ENCODE assay signal across 4 cellular contexts in the genomic region with DNA sequence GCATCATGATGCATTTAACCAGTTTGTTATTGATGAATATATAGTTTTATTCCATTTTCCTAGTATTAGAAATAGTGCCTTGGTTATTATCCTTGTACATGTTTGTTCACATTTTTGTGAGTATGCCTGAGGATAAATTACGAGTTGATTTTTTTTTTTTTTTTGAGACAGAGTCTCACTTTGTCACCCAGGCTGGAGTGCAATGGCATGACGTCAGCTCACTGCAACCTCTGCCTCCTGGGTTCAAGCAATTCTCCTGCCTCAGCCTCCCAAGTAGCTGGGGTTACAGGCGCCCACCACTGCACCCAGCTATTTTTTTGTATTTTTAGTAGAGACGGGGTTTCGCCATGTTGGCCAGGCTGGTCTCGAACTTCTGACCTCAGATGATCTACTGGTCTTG. TPM values are rescaled to one million over a fixed set of nuclear protein-coding genes. Genes with fewer than 3 reads are reported as not detected.
"Had no signal": no experiment of that assay in that cellular context is flagged by ENCODE, and none has a peak within 500 bp of the region (broad histone marks: within the 10 kb centered on the region; RNA-seq: fewer than 3 reads in every experiment).

No MANE protein-coding gene starts in this region.

RNA-seq across cellular contexts. Expression of a gene that starts 4.7 kb away (rescaled TPM):
- total RNA-seq: activated B cell treated with CpG ODN at 0.5 μM for 24 hours; activated CD8-positive, alpha-beta memory T cell treated with anti-CD3 and anti-CD28 coated beads, Interleukin-2, amount 10 ng/mL, durations not matched to agents 7 days and 5 days; activated CD8-positive, alpha-beta T cell treated with anti-CD3 and anti-CD28 coated beads, Interleukin-2, amount 10 ng/mL, durations not matched to agents 7 days and 5 days; activated T-helper 2 cell treated with anti-CD3 and anti-CD28 coated beads, Interferon-gamma antibody, Interleukin-2, Interleukin-4, amounts not matched to agents 10 μg/mL and 5 μg/mL and 100 μg/mL, durations not matched to agents 14 hours and 24 hours and 36 hours had no signal
